1 cellular context compared by ENCODE assay signal in the genomic region with DNA sequence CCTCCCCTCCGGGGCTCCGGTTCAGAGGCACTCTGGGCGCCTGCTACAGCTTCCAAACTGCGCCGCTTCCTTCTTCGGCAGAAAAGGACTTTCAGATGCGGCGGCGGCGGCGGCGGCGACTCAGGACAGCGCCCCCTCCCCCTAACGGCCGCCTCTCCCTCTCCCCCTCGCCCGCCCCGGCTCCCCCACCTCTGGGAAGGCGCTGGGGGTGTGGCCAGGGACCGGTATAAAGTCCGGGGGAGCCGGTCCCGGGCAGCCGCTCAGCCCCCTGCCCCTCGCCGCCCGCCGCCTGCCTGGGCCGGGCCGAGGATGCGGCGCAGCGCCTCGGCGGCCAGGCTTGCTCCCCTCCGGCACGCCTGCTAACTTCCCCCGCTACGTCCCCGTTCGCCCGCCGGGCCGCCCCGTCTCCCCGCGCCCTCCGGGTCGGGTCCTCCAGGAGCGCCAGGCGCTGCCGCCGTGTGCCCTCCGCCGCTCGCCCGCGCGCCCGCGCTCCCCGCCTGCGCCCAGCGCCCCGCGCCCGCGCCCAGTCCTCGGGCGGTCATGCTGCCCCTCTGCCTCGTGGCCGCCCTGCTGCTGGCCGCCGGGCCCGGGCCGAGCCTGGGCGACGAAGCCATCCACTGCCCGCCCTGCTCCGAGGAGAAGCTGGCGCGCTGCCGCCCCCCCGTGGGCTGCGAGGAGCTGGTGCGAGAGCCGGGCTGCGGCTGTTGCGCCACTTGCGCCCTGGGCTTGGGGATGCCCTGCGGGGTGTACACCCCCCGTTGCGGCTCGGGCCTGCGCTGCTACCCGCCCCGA.
TF ChIP-seq lines count a peak whose summit lies in the region.

A gene (plus strand): TSS at position 255 of the 792 bp plus-strand sequence. CDS start 286 bp downstream, at position 541.

TF ChIP-seq in K562, 482 proteins besides CTCF, POLR2A, EP300 and RAD21 (continued from another document and continues in another):
- TF ChIP-seq, protein P1, sequence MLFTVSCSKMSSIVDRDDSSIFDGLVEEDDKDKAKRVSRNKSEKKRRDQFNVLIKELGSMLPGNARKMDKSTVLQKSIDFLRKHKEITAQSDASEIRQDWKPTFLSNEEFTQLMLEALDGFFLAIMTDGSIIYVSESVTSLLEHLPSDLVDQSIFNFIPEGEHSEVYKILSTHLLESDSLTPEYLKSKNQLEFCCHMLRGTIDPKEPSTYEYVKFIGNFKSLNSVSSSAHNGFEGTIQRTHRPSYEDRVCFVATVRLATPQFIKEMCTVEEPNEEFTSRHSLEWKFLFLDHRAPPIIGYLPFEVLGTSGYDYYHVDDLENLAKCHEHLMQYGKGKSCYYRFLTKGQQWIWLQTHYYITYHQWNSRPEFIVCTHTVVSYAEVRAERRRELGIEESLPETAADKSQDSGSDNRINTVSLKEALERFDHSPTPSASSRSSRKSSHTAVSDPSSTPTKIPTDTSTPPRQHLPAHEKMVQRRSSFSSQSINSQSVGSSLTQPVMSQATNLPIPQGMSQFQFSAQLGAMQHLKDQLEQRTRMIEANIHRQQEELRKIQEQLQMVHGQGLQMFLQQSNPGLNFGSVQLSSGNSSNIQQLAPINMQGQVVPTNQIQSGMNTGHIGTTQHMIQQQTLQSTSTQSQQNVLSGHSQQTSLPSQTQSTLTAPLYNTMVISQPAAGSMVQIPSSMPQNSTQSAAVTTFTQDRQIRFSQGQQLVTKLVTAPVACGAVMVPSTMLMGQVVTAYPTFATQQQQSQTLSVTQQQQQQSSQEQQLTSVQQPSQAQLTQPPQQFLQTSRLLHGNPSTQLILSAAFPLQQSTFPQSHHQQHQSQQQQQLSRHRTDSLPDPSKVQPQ (CRISPR knock-in tag; IDR thresholded peaks at IDR 0.05; ENCODE audit: borderline replicate concordance) = no peak
- TF ChIP-seq, protein P2, sequence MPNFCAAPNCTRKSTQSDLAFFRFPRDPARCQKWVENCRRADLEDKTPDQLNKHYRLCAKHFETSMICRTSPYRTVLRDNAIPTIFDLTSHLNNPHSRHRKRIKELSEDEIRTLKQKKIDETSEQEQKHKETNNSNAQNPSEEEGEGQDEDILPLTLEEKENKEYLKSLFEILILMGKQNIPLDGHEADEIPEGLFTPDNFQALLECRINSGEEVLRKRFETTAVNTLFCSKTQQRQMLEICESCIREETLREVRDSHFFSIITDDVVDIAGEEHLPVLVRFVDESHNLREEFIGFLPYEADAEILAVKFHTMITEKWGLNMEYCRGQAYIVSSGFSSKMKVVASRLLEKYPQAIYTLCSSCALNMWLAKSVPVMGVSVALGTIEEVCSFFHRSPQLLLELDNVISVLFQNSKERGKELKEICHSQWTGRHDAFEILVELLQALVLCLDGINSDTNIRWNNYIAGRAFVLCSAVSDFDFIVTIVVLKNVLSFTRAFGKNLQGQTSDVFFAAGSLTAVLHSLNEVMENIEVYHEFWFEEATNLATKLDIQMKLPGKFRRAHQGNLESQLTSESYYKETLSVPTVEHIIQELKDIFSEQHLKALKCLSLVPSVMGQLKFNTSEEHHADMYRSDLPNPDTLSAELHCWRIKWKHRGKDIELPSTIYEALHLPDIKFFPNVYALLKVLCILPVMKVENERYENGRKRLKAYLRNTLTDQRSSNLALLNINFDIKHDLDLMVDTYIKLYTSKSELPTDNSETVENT (CRISPR knock-in tag; IDR thresholded peaks at IDR 0.05) = no peak
- TF ChIP-seq, protein P3, sequence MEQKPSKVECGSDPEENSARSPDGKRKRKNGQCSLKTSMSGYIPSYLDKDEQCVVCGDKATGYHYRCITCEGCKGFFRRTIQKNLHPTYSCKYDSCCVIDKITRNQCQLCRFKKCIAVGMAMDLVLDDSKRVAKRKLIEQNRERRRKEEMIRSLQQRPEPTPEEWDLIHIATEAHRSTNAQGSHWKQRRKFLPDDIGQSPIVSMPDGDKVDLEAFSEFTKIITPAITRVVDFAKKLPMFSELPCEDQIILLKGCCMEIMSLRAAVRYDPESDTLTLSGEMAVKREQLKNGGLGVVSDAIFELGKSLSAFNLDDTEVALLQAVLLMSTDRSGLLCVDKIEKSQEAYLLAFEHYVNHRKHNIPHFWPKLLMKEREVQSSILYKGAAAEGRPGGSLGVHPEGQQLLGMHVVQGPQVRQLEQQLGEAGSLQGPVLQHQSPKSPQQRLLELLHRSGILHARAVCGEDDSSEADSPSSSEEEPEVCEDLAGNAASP (IDR thresholded peaks at IDR 0.05) = no peak
- TF ChIP-seq, protein P4, sequence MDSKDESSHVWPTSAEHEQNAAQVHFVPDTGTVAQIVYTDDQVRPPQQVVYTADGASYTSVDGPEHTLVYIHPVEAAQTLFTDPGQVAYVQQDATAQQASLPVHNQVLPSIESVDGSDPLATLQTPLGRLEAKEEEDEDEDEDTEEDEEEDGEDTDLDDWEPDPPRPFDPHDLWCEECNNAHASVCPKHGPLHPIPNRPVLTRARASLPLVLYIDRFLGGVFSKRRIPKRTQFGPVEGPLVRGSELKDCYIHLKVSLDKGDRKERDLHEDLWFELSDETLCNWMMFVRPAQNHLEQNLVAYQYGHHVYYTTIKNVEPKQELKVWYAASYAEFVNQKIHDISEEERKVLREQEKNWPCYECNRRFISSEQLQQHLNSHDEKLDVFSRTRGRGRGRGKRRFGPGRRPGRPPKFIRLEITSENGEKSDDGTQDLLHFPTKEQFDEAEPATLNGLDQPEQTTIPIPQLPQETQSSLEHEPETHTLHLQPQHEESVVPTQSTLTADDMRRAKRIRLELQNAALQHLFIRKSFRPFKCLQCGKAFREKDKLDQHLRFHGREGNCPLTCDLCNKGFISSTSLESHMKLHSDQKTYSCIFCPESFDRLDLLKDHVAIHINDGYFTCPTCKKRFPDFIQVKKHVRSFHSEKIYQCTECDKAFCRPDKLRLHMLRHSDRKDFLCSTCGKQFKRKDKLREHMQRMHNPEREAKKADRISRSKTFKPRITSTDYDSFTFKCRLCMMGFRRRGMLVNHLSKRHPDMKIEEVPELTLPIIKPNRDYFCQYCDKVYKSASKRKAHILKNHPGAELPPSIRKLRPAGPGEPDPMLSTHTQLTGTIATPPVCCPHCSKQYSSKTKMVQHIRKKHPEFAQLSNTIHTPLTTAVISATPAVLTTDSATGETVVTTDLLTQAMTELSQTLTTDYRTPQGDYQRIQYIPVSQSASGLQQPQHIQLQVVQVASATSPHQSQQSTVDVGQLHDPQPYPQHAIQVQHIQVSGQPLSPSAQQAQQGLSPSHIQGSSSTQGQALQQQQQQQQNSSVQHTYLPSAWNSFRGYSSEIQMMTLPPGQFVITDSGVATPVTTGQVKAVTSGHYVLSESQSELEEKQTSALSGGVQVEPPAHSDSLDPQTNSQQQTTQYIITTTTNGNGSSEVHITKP (IDR thresholded peaks at IDR 0.05; ENCODE audit: partially characterized antibody) = no peak
- TF ChIP-seq, protein P5, sequence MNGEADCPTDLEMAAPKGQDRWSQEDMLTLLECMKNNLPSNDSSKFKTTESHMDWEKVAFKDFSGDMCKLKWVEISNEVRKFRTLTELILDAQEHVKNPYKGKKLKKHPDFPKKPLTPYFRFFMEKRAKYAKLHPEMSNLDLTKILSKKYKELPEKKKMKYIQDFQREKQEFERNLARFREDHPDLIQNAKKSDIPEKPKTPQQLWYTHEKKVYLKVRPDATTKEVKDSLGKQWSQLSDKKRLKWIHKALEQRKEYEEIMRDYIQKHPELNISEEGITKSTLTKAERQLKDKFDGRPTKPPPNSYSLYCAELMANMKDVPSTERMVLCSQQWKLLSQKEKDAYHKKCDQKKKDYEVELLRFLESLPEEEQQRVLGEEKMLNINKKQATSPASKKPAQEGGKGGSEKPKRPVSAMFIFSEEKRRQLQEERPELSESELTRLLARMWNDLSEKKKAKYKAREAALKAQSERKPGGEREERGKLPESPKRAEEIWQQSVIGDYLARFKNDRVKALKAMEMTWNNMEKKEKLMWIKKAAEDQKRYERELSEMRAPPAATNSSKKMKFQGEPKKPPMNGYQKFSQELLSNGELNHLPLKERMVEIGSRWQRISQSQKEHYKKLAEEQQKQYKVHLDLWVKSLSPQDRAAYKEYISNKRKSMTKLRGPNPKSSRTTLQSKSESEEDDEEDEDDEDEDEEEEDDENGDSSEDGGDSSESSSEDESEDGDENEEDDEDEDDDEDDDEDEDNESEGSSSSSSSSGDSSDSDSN (IDR thresholded peaks at IDR 0.05; ENCODE audit: borderline replicate concordance in 1 of 2, low read depth in 2 of 2, low read length in 2 of 2) = peak; percentile 22 to 92; a peak in 2 of 4 replicates
- TF ChIP-seq HIVEP1 (CRISPR knock-in tag; IDR thresholded peaks at IDR 0.05) (no peak), ZC3H8 (IDR thresholded peaks at IDR 0.05) (no peak), ETV5 (CRISPR knock-in tag; IDR thresholded peaks at IDR 0.05; ENCODE audit: low read depth) (no peak), HNRNPL (IDR thresholded peaks at IDR 0.05; ENCODE audit: low read depth, low read length) (peak; percentile 93), ZFPM2 (CRISPR knock-in tag; IDR thresholded peaks at IDR 0.05) (no peak), JUNB (CRISPR knock-in tag; conservative IDR thresholded peaks at IDR 0.05) (no peak), ZNF75A (CRISPR knock-in tag; IDR thresholded peaks at IDR 0.05) (no peak), CBFB (CRISPR knock-in tag; IDR thresholded peaks at IDR 0.05) (no peak), DDX20 (tag; IDR thresholded peaks at IDR 0.05; ENCODE audit: low read depth) (no peak), RBM14 (IDR thresholded peaks at IDR 0.05; ENCODE audit: borderline replicate concordance, insufficient read depth, low read depth, low read length) (no peak), ZNF436 (CRISPR knock-in tag; IDR thresholded peaks at IDR 0.05) (no peak), MIER1 (IDR thresholded peaks at IDR 0.05; ENCODE audit: low read depth) (no peak), NCOR1 (IDR thresholded peaks at IDR 0.05) (no peak), KLF13 (tag; IDR thresholded peaks at IDR 0.05; ENCODE audit: borderline replicate concordance, low read depth) (no peak), NCOA4 (IDR thresholded peaks at IDR 0.05; ENCODE audit: partially characterized antibody) (no peak), KDM1A (IDR thresholded peaks at IDR 0.05) (peak in 1 of 2 experiments; percentile 90; a peak in 2 of 4 replicates), HNRNPK (IDR thresholded peaks at IDR 0.05; ENCODE audit: low read depth, low read length, poor library complexity, severe bottlenecking) (peak; percentile 30), ZKSCAN8 (CRISPR knock-in tag; IDR thresholded peaks at IDR 0.05) (no peak), PURB (CRISPR knock-in tag; IDR thresholded peaks at IDR 0.05; ENCODE audit: low read depth) (no peak), NELFE (IDR thresholded peaks at IDR 0.05; ENCODE audit: insufficient read depth, insufficient read length) (no peak), C11orf30 (IDR thresholded peaks at IDR 0.05; ENCODE audit: low read depth) (no peak), NCOA6 (IDR thresholded peaks at IDR 0.05) (no peak), GTF2F1 (IDR thresholded peaks at IDR 0.05; ENCODE audit: low read depth, low read length) (no peak), TSC22D4 (tag; IDR thresholded peaks at IDR 0.05) (no peak), TAF9B (IDR thresholded peaks at IDR 0.05; ENCODE audit: partially characterized antibody) (no peak), CC2D1A (IDR thresholded peaks at IDR 0.05) (no peak), ATF7 (IDR thresholded peaks at IDR 0.05) (no peak), ZNF324 (CRISPR knock-in tag; IDR thresholded peaks at IDR 0.05) (no peak)
- TF ChIP-seq, protein P6, sequence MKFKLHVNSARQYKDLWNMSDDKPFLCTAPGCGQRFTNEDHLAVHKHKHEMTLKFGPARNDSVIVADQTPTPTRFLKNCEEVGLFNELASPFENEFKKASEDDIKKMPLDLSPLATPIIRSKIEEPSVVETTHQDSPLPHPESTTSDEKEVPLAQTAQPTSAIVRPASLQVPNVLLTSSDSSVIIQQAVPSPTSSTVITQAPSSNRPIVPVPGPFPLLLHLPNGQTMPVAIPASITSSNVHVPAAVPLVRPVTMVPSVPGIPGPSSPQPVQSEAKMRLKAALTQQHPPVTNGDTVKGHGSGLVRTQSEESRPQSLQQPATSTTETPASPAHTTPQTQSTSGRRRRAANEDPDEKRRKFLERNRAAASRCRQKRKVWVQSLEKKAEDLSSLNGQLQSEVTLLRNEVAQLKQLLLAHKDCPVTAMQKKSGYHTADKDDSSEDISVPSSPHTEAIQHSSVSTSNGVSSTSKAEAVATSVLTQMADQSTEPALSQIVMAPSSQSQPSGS (CRISPR knock-in tag; IDR thresholded peaks at IDR 0.05) = no peak
- TF ChIP-seq, protein P7, sequence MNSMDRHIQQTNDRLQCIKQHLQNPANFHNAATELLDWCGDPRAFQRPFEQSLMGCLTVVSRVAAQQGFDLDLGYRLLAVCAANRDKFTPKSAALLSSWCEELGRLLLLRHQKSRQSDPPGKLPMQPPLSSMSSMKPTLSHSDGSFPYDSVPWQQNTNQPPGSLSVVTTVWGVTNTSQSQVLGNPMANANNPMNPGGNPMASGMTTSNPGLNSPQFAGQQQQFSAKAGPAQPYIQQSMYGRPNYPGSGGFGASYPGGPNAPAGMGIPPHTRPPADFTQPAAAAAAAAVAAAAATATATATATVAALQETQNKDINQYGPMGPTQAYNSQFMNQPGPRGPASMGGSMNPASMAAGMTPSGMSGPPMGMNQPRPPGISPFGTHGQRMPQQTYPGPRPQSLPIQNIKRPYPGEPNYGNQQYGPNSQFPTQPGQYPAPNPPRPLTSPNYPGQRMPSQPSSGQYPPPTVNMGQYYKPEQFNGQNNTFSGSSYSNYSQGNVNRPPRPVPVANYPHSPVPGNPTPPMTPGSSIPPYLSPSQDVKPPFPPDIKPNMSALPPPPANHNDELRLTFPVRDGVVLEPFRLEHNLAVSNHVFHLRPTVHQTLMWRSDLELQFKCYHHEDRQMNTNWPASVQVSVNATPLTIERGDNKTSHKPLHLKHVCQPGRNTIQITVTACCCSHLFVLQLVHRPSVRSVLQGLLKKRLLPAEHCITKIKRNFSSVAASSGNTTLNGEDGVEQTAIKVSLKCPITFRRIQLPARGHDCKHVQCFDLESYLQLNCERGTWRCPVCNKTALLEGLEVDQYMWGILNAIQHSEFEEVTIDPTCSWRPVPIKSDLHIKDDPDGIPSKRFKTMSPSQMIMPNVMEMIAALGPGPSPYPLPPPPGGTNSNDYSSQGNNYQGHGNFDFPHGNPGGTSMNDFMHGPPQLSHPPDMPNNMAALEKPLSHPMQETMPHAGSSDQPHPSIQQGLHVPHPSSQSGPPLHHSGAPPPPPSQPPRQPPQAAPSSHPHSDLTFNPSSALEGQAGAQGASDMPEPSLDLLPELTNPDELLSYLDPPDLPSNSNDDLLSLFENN (IDR thresholded peaks at IDR 0.05; ENCODE audit: low read depth in 2 of 2, low read length in 2 of 2) = no peak
- TF ChIP-seq, protein P8, sequence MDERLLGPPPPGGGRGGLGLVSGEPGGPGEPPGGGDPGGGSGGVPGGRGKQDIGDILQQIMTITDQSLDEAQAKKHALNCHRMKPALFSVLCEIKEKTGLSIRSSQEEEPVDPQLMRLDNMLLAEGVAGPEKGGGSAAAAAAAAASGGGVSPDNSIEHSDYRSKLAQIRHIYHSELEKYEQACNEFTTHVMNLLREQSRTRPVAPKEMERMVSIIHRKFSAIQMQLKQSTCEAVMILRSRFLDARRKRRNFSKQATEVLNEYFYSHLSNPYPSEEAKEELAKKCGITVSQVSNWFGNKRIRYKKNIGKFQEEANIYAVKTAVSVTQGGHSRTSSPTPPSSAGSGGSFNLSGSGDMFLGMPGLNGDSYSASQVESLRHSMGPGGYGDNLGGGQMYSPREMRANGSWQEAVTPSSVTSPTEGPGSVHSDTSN (CRISPR knock-in tag; IDR thresholded peaks at IDR 0.05; ENCODE audit: low read depth) = no peak
- TF ChIP-seq, protein P8 (tag; conservative IDR thresholded peaks at IDR 0.05; ENCODE audit: low read depth) = no peak
